In genomic region chr20:17595846-17596245, GRCh38 we compare ENCODE assay signal across 1 cellular context.
TF ChIP-seq lines count a peak whose summit lies in the region.

No MANE protein-coding gene starts in this region.

TF ChIP-seq in A549, 52 proteins besides CTCF, POLR2A, EP300 and RAD21 (continued from another document):
- TF ChIP-seq REST (IDR thresholded peaks at IDR 0.05) (no peak), JUNB (IDR thresholded peaks at IDR 0.05) (no peak), EHF (CRISPR knock-in tag; IDR thresholded peaks at IDR 0.05) (no peak), RCOR1 (IDR thresholded peaks at IDR 0.05; ENCODE audit: low read depth, low read length) (no peak), USF2 (IDR thresholded peaks at IDR 0.05) (no peak), NR3C1 (IDR thresholded peaks at IDR 0.05) (no peak), ZNF302 (CRISPR knock-in tag; IDR thresholded peaks at IDR 0.05) (no peak), SREBF2 (IDR thresholded peaks at IDR 0.05) (no peak)
